ENCODE assay signal across 9 cellular contexts in the genomic region with DNA sequence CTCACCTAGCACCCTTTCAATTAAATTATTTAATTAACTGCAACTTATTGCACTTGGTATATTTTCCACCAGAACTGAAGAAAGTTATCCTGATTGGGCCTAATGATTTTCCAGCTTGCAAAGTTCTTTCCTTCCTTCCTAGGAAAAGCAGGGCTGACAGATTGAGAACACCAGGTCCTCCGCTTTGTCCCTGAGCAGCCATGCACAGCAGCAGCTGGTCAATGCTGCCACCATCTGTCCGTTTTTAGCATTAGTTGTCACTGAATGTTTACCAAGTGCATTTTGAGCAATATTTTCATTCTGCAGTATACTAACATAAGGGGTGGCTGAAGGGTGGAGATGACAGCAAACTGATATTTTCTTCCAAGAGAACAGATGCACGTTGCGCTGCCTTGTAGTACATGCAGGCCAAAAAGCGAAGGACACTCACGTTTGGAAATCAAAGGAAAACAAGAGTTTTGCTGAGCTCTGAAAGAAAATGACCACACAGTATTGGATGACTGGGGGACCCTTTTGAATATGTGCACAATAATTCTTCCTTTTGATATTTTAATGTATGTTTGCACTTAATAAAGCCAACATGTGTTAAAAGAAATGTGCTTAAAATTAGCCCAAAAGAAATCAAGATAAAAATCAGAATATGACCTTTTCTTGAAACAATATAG.
A peak's percentile ranks its signal among the peaks of the same experiment; 100 is the strongest.
DNase-seq lines count a peak whose midpoint lies in the region; ATAC-seq and TF ChIP-seq lines count a peak whose summit lies in the region.
"Had no signal": no experiment of that assay in that cellular context is flagged by ENCODE, and none has a peak within 500 bp of the region (broad histone marks: within the 10 kb centered on the region; RNA-seq: fewer than 3 reads in every experiment).

No MANE protein-coding gene starts in this region.

- no peaks in the 10 kb centered on the region for H3K27me3 ChIP-seq in ACC112 (ENCODE audit: insufficient read depth, low read length)
- H3K27me3 ChIP-seq in hepatocyte = no peaks in the 10 kb centered on the region
- H3K27me3 ChIP-seq in smooth muscle cell (ENCODE audit: low read depth) = no peaks in the 10 kb centered on the region
- H3K27me3 ChIP-seq: neutrophil had no signal

- ATAC-seq in HG03060 (IDR thresholded peaks at IDR 0.05; ENCODE audit: low read depth, unreplicated experiment) = peak; percentile 82
- no peak for ATAC-seq in activated CD4-positive, CD25-positive, alpha-beta regulatory T cell treated with anti-CD3 and anti-CD28 coated beads, Interleukin-2, amount 50 U/mL, for 24 hours

- peak; percentile 23 for DNase-seq in GM13977 (ENCODE audit: low spot score)
- peak; percentile 29 for DNase-seq in NCI-H226
- peak; percentile 65 for DNase-seq in astrocyte of the cerebellum (ENCODE audit: low read depth)
- DNase-seq in hepatocyte (ENCODE audit: low spot score) = peak; percentile 85
- no peak for DNase-seq in smooth muscle cell (lab: John Stamatoyannopoulos, UW; ENCODE audit: unreplicated experiment)

- H3K4me1 ChIP-seq in ACC112 (ENCODE audit: control insufficient read depth, insufficient read depth, low read length, unreplicated experiment) = peaks cover 12% of the 10 kb centered on the region
- peaks cover 25% of the 10 kb centered on the region for H3K4me1 ChIP-seq in hepatocyte (ENCODE audit: insufficient read depth)
- H3K4me1 ChIP-seq in smooth muscle cell (ENCODE audit: low read depth) = peaks cover 29% of the 10 kb centered on the region

- H3K36me3 ChIP-seq in ACC112 (ENCODE audit: insufficient read depth, low read length) = no peaks in the 10 kb centered on the region
- no peaks in the 10 kb centered on the region for H3K36me3 ChIP-seq in hepatocyte (replicated peaks; ENCODE audit: insufficient read depth, low read depth)
- no peaks in the 10 kb centered on the region for H3K36me3 ChIP-seq in smooth muscle cell (ENCODE audit: low read depth)
- H3K36me3 ChIP-seq: neutrophil had no signal

- no peaks in the 10 kb centered on the region for H3F3A ChIP-seq in smooth muscle cell (ENCODE audit: low read depth)

- no peaks in the 10 kb centered on the region for H3K9me2 ChIP-seq in hepatocyte (replicated peaks; ENCODE audit: insufficient read depth)

- no peaks in the 10 kb centered on the region for H3K9me3 ChIP-seq in hepatocyte (ENCODE audit: low read depth)
- no peaks in the 10 kb centered on the region for H3K9me3 ChIP-seq in smooth muscle cell (replicated peaks; ENCODE audit: low read depth)
- H3K9me3 ChIP-seq: neutrophil had no signal

- in situ Hi-C loops in GM13977 (cut with MboI; ENCODE audit: low pct_unique_long_range_greater_than_20kb, low sequenced_read_pairs, unreplicated experiment) = no loop called here
- in situ Hi-C loops in astrocyte of the cerebellum (cut with HindIII; ENCODE audit: low sequenced_read_pairs) = no loop called here

- H3K79me2 ChIP-seq in ACC112 (ENCODE audit: control insufficient read depth, insufficient read depth, low read length, unreplicated experiment) (no peaks in the 10 kb centered on the region), hepatocyte (no peaks in the 10 kb centered on the region), smooth muscle cell (ENCODE audit: low read depth) (no peaks in the 10 kb centered on the region)

- 18% methylated on average over 6 of the region's 6 CpGs for WGBS in hepatocyte (ENCODE audit: low lambda C conversion rate, missing lambda C conversion rate)
- 12% methylated on average over 6 of the region's 6 CpGs for WGBS in smooth muscle cell (ENCODE audit: low lambda C conversion rate)

- TF ChIP-seq CTCF in GM13977 (IDR thresholded peaks at IDR 0.05; ENCODE audit: extremely low read depth, insufficient read depth, missing control alignments) (peak; percentile 61), astrocyte of the cerebellum (IDR thresholded peaks at IDR 0.05; ENCODE audit: low read depth, low read length, missing control alignments) (peak; percentile 86), hepatocyte (IDR thresholded peaks at IDR 0.05; ENCODE audit: poor library complexity) (peak; percentile 91), smooth muscle cell (IDR thresholded peaks at IDR 0.05; ENCODE audit: borderline replicate concordance, insufficient read depth, poor library complexity, severe bottlenecking) (peak; percentile 90)

- H2AFZ ChIP-seq in ACC112 (ENCODE audit: low read length, unreplicated experiment) (peak overlapping the region; percentile 38), hepatocyte (peak overlapping the region; percentile 7), smooth muscle cell (ENCODE audit: low read depth) (peak overlapping the region; percentile 6)

- H3K4me3 ChIP-seq in ACC112 (ENCODE audit: low read depth, low read length) (no peak overlapping the region), astrocyte of the cerebellum (ENCODE audit: low read depth, low read length) (no peak overlapping the region), hepatocyte (no peak overlapping the region), smooth muscle cell (no peak overlapping the region)

- peak overlapping the region; percentile 27 for H3K9ac ChIP-seq in smooth muscle cell (ENCODE audit: low read depth)

- H4K20me1 ChIP-seq in hepatocyte (ENCODE audit: insufficient read depth, poor library complexity, severe bottlenecking) = no peaks in the 10 kb centered on the region
- no peaks in the 10 kb centered on the region for H4K20me1 ChIP-seq in smooth muscle cell (ENCODE audit: low read depth)

- peak overlapping the region; percentile 57 for H3K27ac ChIP-seq in ACC112 (ENCODE audit: low read depth, low read length)
- peak overlapping the region; percentile 63 for H3K27ac ChIP-seq in hepatocyte
- H3K27ac ChIP-seq in smooth muscle cell (ENCODE audit: low read depth) = peak overlapping the region; percentile 86
- H3K27ac ChIP-seq: neutrophil had no signal

- H3K4me2 ChIP-seq in hepatocyte (peak overlapping the region; percentile 9), smooth muscle cell (peak overlapping the region; percentile 71)
